In the genomic region with DNA sequence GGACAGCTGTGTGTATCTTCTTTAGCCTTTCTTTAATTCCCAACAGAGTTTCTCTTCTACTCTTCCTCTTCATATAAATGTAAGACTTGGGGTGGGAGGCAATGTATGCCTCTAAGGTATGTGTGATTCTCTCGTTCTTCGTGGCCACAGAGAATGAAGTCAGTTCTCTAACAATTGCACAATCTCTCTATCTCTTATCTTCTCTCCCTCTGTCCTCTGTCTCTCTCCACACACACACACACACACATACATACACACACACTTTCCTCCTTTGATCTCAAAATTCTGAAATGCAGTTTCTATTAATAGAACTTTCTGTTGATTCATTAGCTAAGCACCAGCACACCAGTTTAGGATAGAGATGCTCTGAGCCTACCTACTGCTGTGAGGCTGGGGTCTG, we compare ENCODE assay signal across 15 cellular contexts.
A peak's percentile ranks its signal among the peaks of the same experiment; 100 is the strongest.
DNase-seq lines count a peak whose midpoint lies in the region; FAIRE-seq and TF ChIP-seq lines count a peak whose summit lies in the region.
"Had no signal": no experiment of that assay in that cellular context is flagged by ENCODE, and none has a peak within 500 bp of the region (broad histone marks: within the 10 kb centered on the region; RNA-seq: fewer than 3 reads in every experiment).

No MANE protein-coding gene starts in this region.

- no peak overlapping the region for H3K27ac ChIP-seq in astrocyte (ENCODE audit: low read depth, low read length)
- no peak overlapping the region for H3K27ac ChIP-seq in RWPE1
- H3K27ac ChIP-seq: BLaER1 treated with 17β-estradiol and CSF1 and Interleukin-3, amounts not matched to agents 10 nM and 100 nM; GM23248 had no signal

- TF ChIP-seq CTCF in astrocyte (IDR thresholded peaks at IDR 0.05; ENCODE audit: insufficient read depth, low read depth, low read length): no peak
- TF ChIP-seq CTCF in nephron progenitor cell (IDR thresholded peaks at IDR 0.05): no peak
- TF ChIP-seq CTCF in RWPE1 (conservative IDR thresholded peaks at IDR 0.05; ENCODE audit: low read depth): no peak

- H3K4me3 ChIP-seq in astrocyte (ENCODE audit: insufficient read depth, low read depth, low read length): no peak overlapping the region
- H3K4me3 ChIP-seq: BLaER1 treated with 17β-estradiol and CSF1 and Interleukin-3, amounts not matched to agents 10 nM and 100 nM; GM23248 had no signal

- peaks cover 6% of the 10 kb centered on the region for H3K27me3 ChIP-seq in astrocyte (ENCODE audit: insufficient read depth, low read length)
- H3K27me3 ChIP-seq: BLaER1 treated with 17β-estradiol and CSF1 and Interleukin-3, amounts not matched to agents 10 nM and 100 nM had no signal

- H3K79me2 ChIP-seq in astrocyte (ENCODE audit: insufficient read depth, low read length): no peaks in the 10 kb centered on the region

- no peak overlapping the region for H3K4me3 Mint-ChIP-seq in astrocyte (ENCODE audit: unreplicated experiment)
- no peak overlapping the region for H3K4me3 Mint-ChIP-seq in nephron progenitor cell
- H3K4me3 Mint-ChIP-seq: CD4-positive, CD25-positive, alpha-beta regulatory T cell had no signal

- no peaks in the 10 kb centered on the region for H3K36me3 ChIP-seq in astrocyte (ENCODE audit: insufficient read depth, low read length)
- H3K36me3 ChIP-seq: BLaER1 treated with 17β-estradiol and CSF1 and Interleukin-3, amounts not matched to agents 10 nM and 100 nM had no signal

- H3K27ac Mint-ChIP-seq in astrocyte (ENCODE audit: unreplicated experiment): no peak overlapping the region
- H3K27ac Mint-ChIP-seq in nephron progenitor cell: peak overlapping the region; percentile 24
- H3K27ac Mint-ChIP-seq: CD4-positive, CD25-positive, alpha-beta regulatory T cell had no signal

- H3K9me3 ChIP-seq in astrocyte (ENCODE audit: insufficient read depth, low read depth, low read length): no peaks in the 10 kb centered on the region
- H3K9me3 ChIP-seq: BLaER1 treated with 17β-estradiol and CSF1 and Interleukin-3, amounts not matched to agents 10 nM and 100 nM had no signal

- no peaks in the 10 kb centered on the region for H3K4me1 ChIP-seq in astrocyte (ENCODE audit: insufficient read depth, low read length)

- no peak overlapping the region for H3K4me2 ChIP-seq in astrocyte (ENCODE audit: low read length)

- H3K9me3 Mint-ChIP-seq in astrocyte (ENCODE audit: unreplicated experiment): no peaks in the 10 kb centered on the region
- no peaks in the 10 kb centered on the region for H3K9me3 Mint-ChIP-seq in nephron progenitor cell

- H4K20me1 ChIP-seq in astrocyte (ENCODE audit: insufficient read depth, low read length): no peaks in the 10 kb centered on the region
- H4K20me1 ChIP-seq: BLaER1 treated with 17β-estradiol and CSF1 and Interleukin-3, amounts not matched to agents 10 nM and 100 nM had no signal

- H3K9ac ChIP-seq in astrocyte (ENCODE audit: low read length): no peak overlapping the region
- H3K9ac ChIP-seq: BLaER1 treated with 17β-estradiol and CSF1 and Interleukin-3, amounts not matched to agents 10 nM and 100 nM; GM23248 had no signal

- CTCF ChIA-PET in RWPE1 (lab: Yijun Ruan, JAX): interaction anchor here (0.6 kb wide), 1 partner anchor 52 kb away, joined by 3 read pairs; no protein-coding TSS in a partner anchor

- H3K4me1 Mint-ChIP-seq in astrocyte (ENCODE audit: low read depth, unreplicated experiment) (peaks cover 7% of the 10 kb centered on the region), nephron progenitor cell (peaks cover 77% of the 10 kb centered on the region)
- H3K4me1 Mint-ChIP-seq: CD4-positive, CD25-positive, alpha-beta regulatory T cell had no signal

- DNase-seq in NCI-H82 (lab: John Stamatoyannopoulos, UW) (peak; percentile 2), NCI-H82 treated with DMSO at 0.1 percent for 48 hours (lab: John Stamatoyannopoulos, UW; ENCODE audit: unreplicated experiment) (no peak), astrocyte (ENCODE audit: low read depth) (peak; percentile 12), iris pigment epithelial cell (ENCODE audit: low read depth) (peak; percentile 32), nephron progenitor cell (no peak), NCI-H2171 (lab: John Stamatoyannopoulos, UW) (no peak), superior temporal gyrus (ENCODE audit: extremely low spot score) (no peak), RWPE1 (ENCODE audit: low spot score) (no peak)
- DNase-seq: 8988T; Calu3; CD4-positive, CD25-positive, alpha-beta regulatory T cell; DMS 273 treated with DMSO at 0.1 percent for 48 hours; GM23248; H7 had no signal

- H3K36me3 Mint-ChIP-seq in astrocyte (ENCODE audit: low read depth, unreplicated experiment) (no peaks in the 10 kb centered on the region), nephron progenitor cell (ENCODE audit: low read depth) (no peaks in the 10 kb centered on the region)
- H3K36me3 Mint-ChIP-seq: CD4-positive, CD25-positive, alpha-beta regulatory T cell had no signal

- FAIRE-seq in astrocyte (lab: Jason Lieb, UNC): no peak

- POLR2A ChIA-PET in RWPE1 (lab: Yijun Ruan, JAX; ENCODE audit: low non-redundant PET): no interaction called here

- peaks cover 12% of the 10 kb centered on the region for H3K27me3 Mint-ChIP-seq in astrocyte (ENCODE audit: low read depth, unreplicated experiment)
- no peaks in the 10 kb centered on the region for H3K27me3 Mint-ChIP-seq in nephron progenitor cell (ENCODE audit: low read depth, poor library complexity)

- H2AFZ ChIP-seq in astrocyte (ENCODE audit: low read depth, low read length): no peak overlapping the region
- H2AFZ ChIP-seq: GM23248 had no signal

Comparison
In these comparisons a context has a peak if more than half of its experiments do, and no peak if none do; other contexts are left out.
1. DNase-seq: peak in NCI-H82 (single experiment), astrocyte (single experiment) and iris pigment epithelial cell (single experiment); none in NCI-H82 treated with DMSO at 0.1 percent for 48 hours (single experiment), nephron progenitor cell (single experiment), NCI-H2171 (single experiment), superior temporal gyrus (single experiment) and RWPE1 (single experiment).